Comparison of ENCODE assay signal across 1 cellular context in the genomic region with DNA sequence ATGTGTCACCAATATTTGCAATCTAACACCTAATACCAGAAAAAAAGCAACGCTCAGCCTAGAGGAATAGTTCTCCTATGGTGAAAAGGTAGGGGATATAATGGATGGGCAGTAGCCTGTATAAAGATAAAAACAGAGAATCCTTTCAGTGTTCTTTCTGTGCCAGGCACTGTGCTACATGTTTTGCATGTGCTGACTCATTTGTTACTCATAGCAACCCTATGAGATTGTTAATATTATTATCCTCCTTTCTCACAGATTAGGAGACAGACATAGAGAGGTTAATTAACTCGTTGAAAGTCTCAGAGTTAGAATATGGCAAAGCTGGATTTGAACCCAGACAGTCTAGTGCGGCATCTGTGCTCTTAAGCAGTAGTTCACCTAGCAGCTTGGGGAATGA. TPM values are rescaled to one million over a fixed set of nuclear protein-coding genes. Genes with fewer than 3 reads are reported as not detected.
"Had no signal": no experiment of that assay in that cellular context is flagged by ENCODE, and none has a peak within 500 bp of the region (broad histone marks: within the 10 kb centered on the region; RNA-seq: fewer than 3 reads in every experiment).

No MANE protein-coding gene starts in this region.

RNA-seq across cellular contexts. Expression of gene ZNF697, which starts 45.3 kb away (rescaled TPM):
- polyA plus RNA-seq: naive thymus-derived CD4-positive, alpha-beta T cell had no signal
